ENCODE assay signal across 1 cellular context in genomic region chr1:174995916-174996315, GRCh38.
TF ChIP-seq lines count a peak whose summit lies in the region.

No MANE protein-coding gene starts in this region.

TF ChIP-seq in K562, 482 proteins besides CTCF, POLR2A, EP300 and RAD21 (continued from another document):
- TF ChIP-seq ZNF398 (CRISPR knock-in tag; IDR thresholded peaks at IDR 0.05) (no peak), PTBP1 (IDR thresholded peaks at IDR 0.05; ENCODE audit: low read depth, low read length) (no peak), FOXO4 (CRISPR knock-in tag; IDR thresholded peaks at IDR 0.05) (no peak), ZBTB8A (IDR thresholded peaks at IDR 0.05; ENCODE audit: partially characterized antibody) (no peak), MGA (IDR thresholded peaks at IDR 0.05) (no peak)
